29 cellular contexts compared by ENCODE assay signal in the genomic region with DNA sequence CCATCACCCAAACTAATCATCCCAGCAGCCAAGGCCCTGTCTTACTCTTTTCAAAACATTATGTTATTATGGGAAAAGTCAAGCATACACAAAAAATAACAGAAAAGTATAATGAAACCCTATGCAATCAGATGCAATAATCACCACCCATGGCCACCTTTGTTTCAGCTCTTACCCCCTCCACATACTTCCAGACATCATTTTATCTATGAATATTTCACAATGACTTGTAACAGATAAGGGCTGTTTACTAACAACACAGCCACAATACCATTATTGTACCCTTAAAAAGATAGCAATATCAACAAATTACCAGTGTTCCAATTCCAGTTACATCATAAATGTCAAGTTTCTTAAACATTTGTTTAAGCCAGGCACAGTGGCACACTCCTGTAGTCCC.
"Had no signal": no experiment of that assay in that cellular context is flagged by ENCODE, and none has a peak within 500 bp of the region (broad histone marks: within the 10 kb centered on the region; RNA-seq: fewer than 3 reads in every experiment).

No MANE protein-coding gene starts in this region.

- H3K36me3 Mint-ChIP-seq: stimulated activated memory B cell treated with anti-CD40 and anti-IgM and Interleukin-4, amounts not matched to agents 10 μg/mL and 1 μg/mL and 100 μg/mL, for 72 hours had no signal

- H3K9me3 Mint-ChIP-seq: stimulated activated effector memory CD8-positive, alpha-beta T cell treated with anti-CD3 and anti-CD28 coated beads, Interleukin-12 subunit alpha, Interleukin-12 subunit beta, amount 100 ng/mL, for 72 hours; stimulated activated memory B cell treated with anti-CD40 and anti-IgM and Interleukin-4, amounts not matched to agents 10 μg/mL and 1 μg/mL and 100 μg/mL, for 72 hours; stimulated activated naive CD8-positive, alpha-beta T cell treated with anti-CD3 and anti-CD28 coated beads, Interleukin-15, amount 100 ng/mL, for 72 hours; stimulated activated naive CD8-positive, alpha-beta T cell treated with anti-CD3 and anti-CD28 coated beads, Interleukin-15, Interleukin-2, amounts not matched to agents 100 ng/mL and 50 ng/mL, for 24 hours; type B pancreatic cell had no signal

- H3K27ac ChIP-seq: stomach, suprapubic skin, testis, thoracic aorta, thyroid gland, tibial artery, tibial nerve, transverse colon, upper lobe of left lung, upper lobe of right lung, uterus, vagina had no signal

- FAIRE-seq: urothelium cell line had no signal

- H3K4me3 Mint-ChIP-seq: stimulated activated effector memory CD8-positive, alpha-beta T cell treated with anti-CD3 and anti-CD28 coated beads, Interleukin-12 subunit alpha, Interleukin-12 subunit beta, amount 100 ng/mL, for 72 hours; stimulated activated memory B cell treated with anti-CD40 and anti-IgM and Interleukin-4, amounts not matched to agents 10 μg/mL and 1 μg/mL and 100 μg/mL, for 72 hours; stimulated activated naive B cell treated with anti-CD40 and anti-IgM and Interleukin-4, amounts not matched to agents 10 μg/mL and 1 μg/mL and 100 μg/mL, for 72 hours; stimulated activated naive CD8-positive, alpha-beta T cell treated with anti-CD3 and anti-CD28 coated beads, Interleukin-15, amount 100 ng/mL, for 72 hours; stimulated activated naive CD8-positive, alpha-beta T cell treated with anti-CD3 and anti-CD28 coated beads, Interleukin-15, Interleukin-2, amounts not matched to agents 100 ng/mL and 50 ng/mL, for 24 hours; type B pancreatic cell had no signal

- H3K27me3 ChIP-seq: stomach, suprapubic skin, testis, thyroid gland, tibial artery, tibial nerve, transverse colon, upper lobe of left lung, upper lobe of right lung, uterus, vagina had no signal

- H3K27me3 Mint-ChIP-seq: stimulated activated naive B cell treated with anti-CD40 and anti-IgM and Interleukin-4, amounts not matched to agents 10 μg/mL and 1 μg/mL and 100 μg/mL, for 72 hours; stimulated activated naive CD8-positive, alpha-beta T cell treated with anti-CD3 and anti-CD28 coated beads, Interleukin-15, amount 100 ng/mL, for 72 hours; stimulated activated naive CD8-positive, alpha-beta T cell treated with anti-CD3 and anti-CD28 coated beads, Interleukin-15, Interleukin-2, amounts not matched to agents 100 ng/mL and 50 ng/mL, for 24 hours; type B pancreatic cell had no signal

- DNase-seq: stimulated activated CD4-positive, alpha-beta T cell treated with anti-CD3 and anti-CD28 coated beads, Interleukin-2, amount 100 ng/mL, for 48 hours; stimulated activated CD4-positive, alpha-beta T cell treated with anti-CD3 and anti-CD28 coated beads, Interleukin-4, amount 100 ng/mL, for 1 hour; stimulated activated CD4-positive, alpha-beta T cell treated with anti-CD3 and anti-CD28 coated beads, Interleukin-4, amount 100 ng/mL, for 24 hours; stimulated activated CD4-positive, alpha-beta T cell treated with anti-CD3 and anti-CD28 coated beads, Interleukin-4, amount 100 ng/mL, for 4 hours; stimulated activated CD8-positive, alpha-beta memory T cell treated with anti-CD3 and anti-CD28 coated beads, Interleukin-4, amount 100 ng/mL, for 48 hours; stimulated activated naive B cell treated with anti-CD40 and anti-IgM and Interleukin-4, amounts not matched to agents 10 μg/mL and 1 μg/mL and 100 μg/mL, for 72 hours; stimulated activated naive CD4-positive, alpha-beta T cell; stimulated activated naive CD4-positive, alpha-beta T cell treated with Interleukin-2 at 50 U/mL for 16 hours; stimulated activated naive CD8-positive, alpha-beta T cell treated with anti-CD3 and anti-CD28 coated beads, Interleukin-15, amount 100 ng/mL, for 72 hours; stimulated activated naive CD8-positive, alpha-beta T cell treated with anti-CD3 and anti-CD28 coated beads, Interleukin-15, Interleukin-2, amounts not matched to agents 100 U/mL and 50 U/mL, for 24 hours; stomach; substantia nigra; testis; thyroid gland; tibial artery; transverse colon; trophoblast cell; upper lobe of left lung; uterus had no signal

- H3K4me1 Mint-ChIP-seq: stimulated activated memory B cell treated with anti-CD40 and anti-IgM and Interleukin-4, amounts not matched to agents 10 μg/mL and 1 μg/mL and 100 μg/mL, for 72 hours; stimulated activated naive B cell treated with anti-CD40 and anti-IgM and Interleukin-4, amounts not matched to agents 10 μg/mL and 1 μg/mL and 100 μg/mL, for 72 hours had no signal

- H3K4me3 ChIP-seq: stomach, suprapubic skin, testis, thoracic aorta, thyroid gland, tibial artery, tibial nerve, transverse colon, upper lobe of left lung, upper lobe of right lung, uterus, vagina had no signal

- H3K27ac Mint-ChIP-seq: stimulated activated effector memory CD8-positive, alpha-beta T cell treated with anti-CD3 and anti-CD28 coated beads, Interleukin-12 subunit alpha, Interleukin-12 subunit beta, amount 100 ng/mL, for 72 hours; stimulated activated memory B cell treated with anti-CD40 and anti-IgM and Interleukin-4, amounts not matched to agents 10 μg/mL and 1 μg/mL and 100 μg/mL, for 72 hours; stimulated activated naive B cell treated with anti-CD40 and anti-IgM and Interleukin-4, amounts not matched to agents 10 μg/mL and 1 μg/mL and 100 μg/mL, for 72 hours; stimulated activated naive CD8-positive, alpha-beta T cell treated with anti-CD3 and anti-CD28 coated beads, Interleukin-15, Interleukin-2, amounts not matched to agents 100 ng/mL and 50 ng/mL, for 24 hours; type B pancreatic cell had no signal

- H3K36me3 ChIP-seq: transverse colon, uterus had no signal

- ATAC-seq: stimulated activated effector memory CD8-positive, alpha-beta T cell treated with anti-CD3 and anti-CD28 coated beads, Interleukin-12 subunit alpha, Interleukin-12 subunit beta, amount 100 ng/mL, for 72 hours; stimulated activated memory B cell treated with anti-CD40 and anti-IgM and Interleukin-4, amounts not matched to agents 10 μg/mL and 1 μg/mL and 100 μg/mL, for 72 hours; stimulated activated naive B cell treated with anti-CD40 and anti-IgM and Interleukin-4, amounts not matched to agents 10 μg/mL and 1 μg/mL and 100 μg/mL, for 72 hours; stimulated activated naive CD8-positive, alpha-beta T cell treated with anti-CD3 and anti-CD28 coated beads, Interleukin-15, amount 100 ng/mL, for 72 hours; stimulated activated naive CD8-positive, alpha-beta T cell treated with anti-CD3 and anti-CD28 coated beads, Interleukin-15, Interleukin-2, amounts not matched to agents 100 U/mL and 50 U/mL, for 24 hours; upper lobe of right lung had no signal

- H3K9me3 ChIP-seq: stomach, suprapubic skin, testis, thoracic aorta, thyroid gland, tibial artery, tibial nerve, transverse colon, upper lobe of left lung, upper lobe of right lung, uterus, vagina had no signal

- H3K4me1 ChIP-seq: stomach, suprapubic skin, testis, thyroid gland, tibial artery, tibial nerve, transverse colon, upper lobe of left lung, upper lobe of right lung, uterus, vagina had no signal
